ENCODE assay signal across 14 cellular contexts in genomic region chr20:5715068-5715841, GRCh38. TPM values are rescaled to one million over a fixed set of nuclear protein-coding genes. Genes with fewer than 3 reads are reported as not detected.
DNase-seq lines count a peak whose midpoint lies in the region; ATAC-seq and TF ChIP-seq lines count a peak whose summit lies in the region.
"Had no signal": no experiment of that assay in that cellular context is flagged by ENCODE, and none has a peak within 500 bp of the region (broad histone marks: within the 10 kb centered on the region; RNA-seq: fewer than 3 reads in every experiment).

No MANE protein-coding gene starts in this region.

- in situ Hi-C loops in brain microvascular endothelial cell (cut with HindIII; ENCODE audit: low pct_ligation_motif_present, low sequenced_read_pairs) = no loop called here

- H3K27me3 ChIP-seq in CD8-positive, alpha-beta T cell (ENCODE audit: insufficient read depth, low read length) = no peaks in the 10 kb centered on the region
- no peaks in the 10 kb centered on the region for H3K27me3 ChIP-seq in brain microvascular endothelial cell (replicated peaks)

- no peaks in the 10 kb centered on the region for H3K36me3 Mint-ChIP-seq in activated CD4-positive, alpha-beta T cell treated with anti-CD3 and anti-CD28 coated beads, Interleukin-2, amount 10 ng/mL, durations not matched to agents 7 days and 5 days (ENCODE audit: low read depth)
- no peaks in the 10 kb centered on the region for H3K36me3 Mint-ChIP-seq in CD8-positive, alpha-beta T cell
- peaks cover 6 to 11% of the 10 kb centered on the region in 2 donors for H3K36me3 Mint-ChIP-seq in activated T-cell treated with anti-CD3 and anti-CD28 coated beads, Interleukin-2, amount 50 U/mL, for 72 hours (ENCODE audit: insufficient read depth in 2 of 2)

- peak; percentile 9 for DNase-seq in activated CD4-positive, alpha-beta T cell treated with anti-CD3 and anti-CD28 coated beads, Interleukin-2, amount 10 ng/mL, durations not matched to agents 7 days and 5 days
- DNase-seq in activated CD4-positive, alpha-beta T cell treated with anti-CD3 and anti-CD28 coated beads, Interleukin-2, amount 50 U/mL, for 1 hour = no peak
- peak in 2 of 7 experiments; percentile 20 to 31 for DNase-seq in CD8-positive, alpha-beta T cell
- DNase-seq in activated T-cell treated with anti-CD3 and anti-CD28 coated beads, Interleukin-2, amount 50 U/mL, for 72 hours = peak; percentile 20 to 37
- peak; percentile 31 for DNase-seq in mucosa of gallbladder (ENCODE audit: low spot score)
- no peak for DNase-seq in NOMO-1 treated with dmso at 0.1 percent for 144 hours (lab: John Stamatoyannopoulos, UW; ENCODE audit: unreplicated experiment)
- no peak for DNase-seq in brain microvascular endothelial cell
- DNase-seq in pons (ENCODE audit: low spot score) = no peak
- DNase-seq: amniotic stem cell, left colon, NCI-H446, OCI-M1 had no signal

- peaks cover 24% of the 10 kb centered on the region for H3K4me1 Mint-ChIP-seq in activated CD4-positive, alpha-beta T cell treated with anti-CD3 and anti-CD28 coated beads, Interleukin-2, amount 10 ng/mL, durations not matched to agents 7 days and 5 days
- peaks cover 41% of the 10 kb centered on the region for H3K4me1 Mint-ChIP-seq in CD8-positive, alpha-beta T cell (ENCODE audit: low read depth)
- H3K4me1 Mint-ChIP-seq in activated T-cell treated with anti-CD3 and anti-CD28 coated beads, Interleukin-2, amount 50 U/mL, for 72 hours (ENCODE audit: low read depth) = peaks cover 49% of the 10 kb centered on the region

- peak overlapping the region; percentile 15 for H3K4me3 ChIP-seq in CD8-positive, alpha-beta T cell (ENCODE audit: low read depth, low read length)
- H3K4me3 ChIP-seq in brain microvascular endothelial cell (ENCODE audit: low read depth, low read length) = no peak overlapping the region

- H3K36me3 ChIP-seq in CD8-positive, alpha-beta T cell (ENCODE audit: insufficient read depth, low read length) = no peaks in the 10 kb centered on the region
- no peaks in the 10 kb centered on the region for H3K36me3 ChIP-seq in brain microvascular endothelial cell (replicated peaks)

- CTCF ChIA-PET in activated CD4-positive, alpha-beta T cell treated with anti-CD3 and anti-CD28 coated beads, Interleukin-2, amount 10 ng/mL, durations not matched to agents 7 days and 5 days (lab: Charles Lee) = interaction anchor here (0.8 kb wide), 1 partner anchor 10 kb away, joined by 4 read pairs; no protein-coding TSS in a partner anchor
- CTCF ChIA-PET in CD8-positive, alpha-beta T cell (lab: Charles Lee) = interaction anchor here (1.0 kb wide), 1 partner anchor 185 kb away, joined by 3 read pairs; no protein-coding TSS in a partner anchor

- intact Hi-C loops in CD8-positive, alpha-beta T cell (cut with DNase I, micrococcal nuclease) = loop anchor here in 1 of 2 experiments (1.0 kb wide), 1 partner anchor 35 kb away; the partner anchor contains the start of gene SHLD1

- POLR2A ChIA-PET in activated CD4-positive, alpha-beta T cell treated with anti-CD3 and anti-CD28 coated beads, Interleukin-2, amount 10 ng/mL, durations not matched to agents 7 days and 5 days (lab: Charles Lee) = no interaction called here
- POLR2A ChIA-PET in CD8-positive, alpha-beta T cell (lab: Charles Lee) = interaction anchor here (0.8 to 1.8 kb wide), 6 partner anchors 14 to 121 kb away, joined by 3 to 9 read pairs (median 5); partner anchors contain the start of gene SHLD1

- H3K4me3 Mint-ChIP-seq in activated CD4-positive, alpha-beta T cell treated with anti-CD3 and anti-CD28 coated beads, Interleukin-2, amount 10 ng/mL, durations not matched to agents 7 days and 5 days = no peak overlapping the region
- peak overlapping the region; percentile 73 for H3K4me3 Mint-ChIP-seq in CD8-positive, alpha-beta T cell
- H3K4me3 Mint-ChIP-seq in activated T-cell treated with anti-CD3 and anti-CD28 coated beads, Interleukin-2, amount 50 U/mL, for 72 hours = peak overlapping the region; percentile 45 to 47
- H3K4me3 Mint-ChIP-seq: neural crest cell had no signal

- no peak for TF ChIP-seq CTCF in CD8-positive, alpha-beta T cell (IDR thresholded peaks at IDR 0.05)
- TF ChIP-seq CTCF in brain microvascular endothelial cell (IDR thresholded peaks at IDR 0.05; ENCODE audit: low read depth, low read length, missing control alignments) = no peak

- H3K9me3 ChIP-seq in CD8-positive, alpha-beta T cell (ENCODE audit: low read length) = no peaks in the 10 kb centered on the region

- peak overlapping the region; percentile 67 for H3K27ac ChIP-seq in CD8-positive, alpha-beta T cell (ENCODE audit: low read depth, low read length)
- no peak overlapping the region for H3K27ac ChIP-seq in brain microvascular endothelial cell
- H3K27ac ChIP-seq: KMS-11 had no signal

- ATAC-seq in CD8-positive, alpha-beta T cell = peak; percentile 1
- ATAC-seq in activated T-cell treated with anti-CD3 and anti-CD28 coated beads, Interleukin-2, amount 50 U/mL, for 72 hours (replicated peaks in 1 of 2) = peak; percentile 41 to 53

- H3K4me1 ChIP-seq in CD8-positive, alpha-beta T cell (ENCODE audit: insufficient read depth, low read length) = peaks cover 18% of the 10 kb centered on the region

- peaks cover 3% of the 10 kb centered on the region for H3K9me3 Mint-ChIP-seq in activated CD4-positive, alpha-beta T cell treated with anti-CD3 and anti-CD28 coated beads, Interleukin-2, amount 10 ng/mL, durations not matched to agents 7 days and 5 days
- peaks cover 3% of the 10 kb centered on the region for H3K9me3 Mint-ChIP-seq in CD8-positive, alpha-beta T cell
- peaks cover 4 to 11% of the 10 kb centered on the region in 2 donors for H3K9me3 Mint-ChIP-seq in activated T-cell treated with anti-CD3 and anti-CD28 coated beads, Interleukin-2, amount 50 U/mL, for 72 hours

- H3K27me3 Mint-ChIP-seq in activated CD4-positive, alpha-beta T cell treated with anti-CD3 and anti-CD28 coated beads, Interleukin-2, amount 10 ng/mL, durations not matched to agents 7 days and 5 days = no peaks in the 10 kb centered on the region
- H3K27me3 Mint-ChIP-seq in CD8-positive, alpha-beta T cell (ENCODE audit: low read depth) = no peaks in the 10 kb centered on the region
- H3K27me3 Mint-ChIP-seq in activated T-cell treated with anti-CD3 and anti-CD28 coated beads, Interleukin-2, amount 50 U/mL, for 72 hours (ENCODE audit: low read depth) = no peaks in the 10 kb centered on the region

- peak overlapping the region; percentile 83 for H3K27ac Mint-ChIP-seq in activated CD4-positive, alpha-beta T cell treated with anti-CD3 and anti-CD28 coated beads, Interleukin-2, amount 10 ng/mL, durations not matched to agents 7 days and 5 days
- H3K27ac Mint-ChIP-seq in CD8-positive, alpha-beta T cell = peak overlapping the region; percentile 95
- peak overlapping the region; percentile 73 for H3K27ac Mint-ChIP-seq in activated T-cell treated with anti-CD3 and anti-CD28 coated beads, Interleukin-2, amount 50 U/mL, for 72 hours

RNA-seq across cellular contexts. Expression of gene SHLD1, which starts 34.9 kb away (rescaled TPM):
- 10 to 100 TPM; 12.4 to 13.8 TPM for total RNA-seq in activated CD4-positive, alpha-beta T cell treated with anti-CD3 and anti-CD28 coated beads, Interleukin-2, amount 10 ng/mL, durations not matched to agents 7 days and 5 days
- 1 to 10 TPM; 4.2 to 5.9 TPM for total RNA-seq in CD8-positive, alpha-beta T cell
- total RNA-seq in activated T-cell treated with anti-CD3 and anti-CD28 coated beads, Interleukin-2, amount 50 U/mL, for 72 hours = 10 to 100 TPM; 10.1 to 14.4 TPM
- 12.1 TPM for total RNA-seq in mucosa of gallbladder

Comparison
In these comparisons a context has a peak if more than half of its experiments do, and no peak if none do; other contexts are left out.
1. DNase-seq: peak in activated CD4-positive, alpha-beta T cell treated with anti-CD3 and anti-CD28 coated beads, Interleukin-2, amount 10 ng/mL, durations not matched to agents 7 days and 5 days (single experiment), activated T-cell treated with anti-CD3 and anti-CD28 coated beads, Interleukin-2, amount 50 U/mL, for 72 hours (2 of 2) and mucosa of gallbladder (single experiment); none in activated CD4-positive, alpha-beta T cell treated with anti-CD3 and anti-CD28 coated beads, Interleukin-2, amount 50 U/mL, for 1 hour (single experiment), NOMO-1 treated with dmso at 0.1 percent for 144 hours (single experiment), brain microvascular endothelial cell (single experiment) and pons (single experiment).
2. Peak in every context shown above with its lines, with median percentiles within 50 percentile points of each other: H3K27ac Mint-ChIP-seq.